23 cellular contexts compared by ENCODE assay signal in genomic region chr11:27194976-27195375, GRCh38.
"Had no signal": no experiment of that assay in that cellular context is flagged by ENCODE, and none has a peak within 500 bp of the region (broad histone marks: within the 10 kb centered on the region; RNA-seq: fewer than 3 reads in every experiment).

No MANE protein-coding gene starts in this region.

- H3K4me1 ChIP-seq: right atrium auricular region, stomach, suprapubic skin had no signal

- DNase-seq: activated CD4-positive, alpha-beta T cell treated with anti-CD3 and anti-CD28 coated beads for 36 hours; activated CD4-positive, alpha-beta T cell treated with anti-CD3 and anti-CD28 coated beads, Interleukin-2, amount 50 U/mL, for 4 hours; activated CD8-positive, alpha-beta memory T cell treated with anti-CD3 and anti-CD28 coated beads, Interleukin-2, amount 50 U/mL, for 48 hours; activated naive CD4-positive, alpha-beta T cell; activated T-cell treated with anti-CD3 and anti-CD28 coated beads, Interleukin-2, amount 50 U/mL, for 4 hours; adrenal gland; esophagus squamous epithelium; gastrocnemius medialis; hippocampal formation; left colon; mesenchymal stem cell; naive thymus-derived CD4-positive, alpha-beta T cell; psoas muscle; stimulated activated CD4-positive, alpha-beta T cell treated with anti-CD3 and anti-CD28 coated beads, Interleukin-2, amount 100 ng/mL, for 24 hours; stomach; T-helper 9 cell; uterus had no signal

- H3K36me3 ChIP-seq: adrenal gland, esophagus squamous epithelium, gastrocnemius medialis, right atrium auricular region, stomach, suprapubic skin, tibial nerve, uterus had no signal

- ATAC-seq: activated CD4-positive, alpha-beta T cell treated with anti-CD3 and anti-CD28 coated beads for 36 hours; activated T-cell treated with anti-CD3 and anti-CD28 coated beads, Interleukin-2, amount 50 U/mL, for 4 hours; gastrocnemius medialis; left colon; naive thymus-derived CD4-positive, alpha-beta T cell; psoas muscle; stimulated activated memory B cell treated with anti-CD40 and anti-IgM and Interleukin-4, amounts not matched to agents 10 μg/mL and 1 μg/mL and 100 μg/mL, for 72 hours; WTC11 had no signal

- H3K4me3 ChIP-seq: adrenal gland, coronary artery, esophagus squamous epithelium, gastrocnemius medialis, psoas muscle, right atrium auricular region, stomach, suprapubic skin, tibial nerve, uterus had no signal

- H3K9me3 ChIP-seq: adrenal gland, esophagus squamous epithelium, gastrocnemius medialis, psoas muscle, right atrium auricular region, stomach, suprapubic skin, tibial nerve, uterus had no signal

- H3K27ac ChIP-seq: adrenal gland, coronary artery, esophagus squamous epithelium, gastrocnemius medialis, right atrium auricular region, stomach, suprapubic skin, tibial nerve, uterus had no signal

- H3K27me3 ChIP-seq: adrenal gland, esophagus squamous epithelium, gastrocnemius medialis, right atrium auricular region, stomach, suprapubic skin, tibial nerve, uterus had no signal
